11 cellular contexts compared by ENCODE assay signal in the genomic region with DNA sequence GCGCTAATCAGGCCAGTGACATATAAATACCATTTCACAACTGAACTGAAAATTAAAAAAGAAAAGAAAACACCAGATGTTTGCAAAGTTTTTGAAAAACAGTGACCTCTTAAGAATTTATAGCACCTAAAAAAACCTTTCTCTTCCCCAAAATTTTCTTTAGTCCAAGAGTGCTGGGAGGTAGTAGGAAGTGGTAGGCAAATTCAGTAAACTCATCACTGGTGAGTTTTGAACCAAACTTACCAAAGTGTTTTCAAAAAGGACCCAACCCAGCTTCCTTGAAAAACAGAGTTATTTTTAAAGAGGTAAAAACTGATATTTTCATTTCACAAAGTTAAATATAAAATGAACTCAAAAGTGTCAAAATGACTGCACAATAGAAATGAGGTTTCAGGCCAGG. TPM values are rescaled to one million over a fixed set of nuclear protein-coding genes. Genes with fewer than 3 reads are reported as not detected.
DNase-seq lines count a peak whose midpoint lies in the region; ATAC-seq and TF ChIP-seq lines count a peak whose summit lies in the region.
"Had no signal": no experiment of that assay in that cellular context is flagged by ENCODE, and none has a peak within 500 bp of the region (broad histone marks: within the 10 kb centered on the region; RNA-seq: fewer than 3 reads in every experiment).

No MANE protein-coding gene starts in this region.

- peak; percentile 24 for ATAC-seq in GM21528 (IDR thresholded peaks at IDR 0.05; ENCODE audit: low FRiP score, unreplicated experiment)
- peak; percentile 16 for ATAC-seq in HG03432 (IDR thresholded peaks at IDR 0.05; ENCODE audit: unreplicated experiment)
- no peak for ATAC-seq in thoracic aorta (ENCODE audit: insufficient number of reproducible peaks, low FRiP score, low read depth)
- ATAC-seq in left lobe of liver, result no peak
- no peak for ATAC-seq in HG03196 (IDR thresholded peaks at IDR 0.05; ENCODE audit: unreplicated experiment)

- H3K27me3 ChIP-seq in thoracic aorta (replicated peaks; ENCODE audit: insufficient read depth), result no peaks in the 10 kb centered on the region

- H3K27ac ChIP-seq in thoracic aorta, result peak overlapping the region; percentile 53 to 55

- TF ChIP-seq CTCF in fibroblast of villous mesenchyme (IDR thresholded peaks at IDR 0.05; ENCODE audit: insufficient read depth, low read depth, low read length), result no peak
- no peak for TF ChIP-seq CTCF in thoracic aorta (IDR thresholded peaks at IDR 0.05)

- no peaks in the 10 kb centered on the region for H3K9me3 ChIP-seq in thoracic aorta

- H3K4me1 ChIP-seq in thoracic aorta (ENCODE audit: control insufficient read depth in 1 of 2, low read depth in 2 of 2), result peaks cover 46 to 88% of the 10 kb centered on the region in 2 donors

- no peaks in the 10 kb centered on the region for H3K36me3 ChIP-seq in thoracic aorta

- DNase-seq in fibroblast of villous mesenchyme (ENCODE audit: low read depth), result peak; percentile 23
- no peak for DNase-seq in thoracic aorta (ENCODE audit: low spot score)
- DNase-seq in left lobe of liver (ENCODE audit: low spot score), result no peak
- DNase-seq in AML-193 (lab: John Stamatoyannopoulos, UW), result no peak
- DNase-seq: DMS53; foreskin fibroblast; stimulated activated CD4-positive, alpha-beta T cell treated with anti-CD3 and anti-CD28 coated beads, Interleukin-12 subunit alpha, Interleukin-12 subunit beta, amount 100 ng/mL, for 4 hours; stimulated activated naive CD4-positive, alpha-beta T cell treated with Interleukin-2 at 50 U/mL for 16 hours had no signal

- H3K4me3 ChIP-seq in fibroblast of villous mesenchyme (ENCODE audit: low read depth, low read length), result no peak overlapping the region
- H3K4me3 ChIP-seq in thoracic aorta, result no peak overlapping the region

RNA-seq across cellular contexts. Expression of a gene that starts 27.4 kb away (rescaled TPM):
- total RNA-seq in fibroblast of villous mesenchyme (2.6 and 3.2 TPM in 2 replicates), thoracic aorta (1 to 10 TPM; 1.9 to 7.4 TPM), left lobe of liver (3.4 TPM)

RNA-seq across cellular contexts. Expression of a gene that starts 27.5 kb away (rescaled TPM):
- total RNA-seq in fibroblast of villous mesenchyme (74.4 and 93.7 TPM in 2 replicates), thoracic aorta (100 to 1,000 TPM; 116 to 134 TPM), left lobe of liver (14.0 TPM)

RNA-seq across cellular contexts. Expression of a gene that starts 47.1 kb away (rescaled TPM):
- total RNA-seq in fibroblast of villous mesenchyme (16.8 and 32.0 TPM in 2 replicates), thoracic aorta (10 to 100 TPM in 1 of 2 donors, 1 to 10 TPM in 1; 9.2 to 21.1 TPM), left lobe of liver (7.6 TPM)

RNA-seq across cellular contexts. Expression of a gene that starts 47.2 kb away (rescaled TPM):
- total RNA-seq in fibroblast of villous mesenchyme, result 16.1 and 27.2 TPM in 2 replicates
- total RNA-seq in thoracic aorta, result 10 to 100 TPM; 14.5 to 15.0 TPM
- 5.4 TPM for total RNA-seq in left lobe of liver

Comparison
In these comparisons a context has a peak if more than half of its experiments do, and no peak if none do; other contexts are left out.
1. ATAC-seq: peak in GM21528 (single experiment) and HG03432 (single experiment); none in thoracic aorta (single experiment), left lobe of liver (single experiment) and HG03196 (single experiment).